ENCODE assay signal across 1 cellular context in genomic region chr4:178205826-178206225, GRCh38.
TF ChIP-seq lines count a peak whose summit lies in the region.

No MANE protein-coding gene starts in this region.

TF ChIP-seq in GM23338, 12 proteins besides CTCF, POLR2A, EP300 and RAD21 (continued from another document):
- no peak for TF ChIP-seq ETS1 (IDR thresholded peaks at IDR 0.05)
- no peak for TF ChIP-seq ZNF331 (CRISPR knock-in tag; IDR thresholded peaks at IDR 0.05; ENCODE audit: low read depth)
- no peak for TF ChIP-seq ZNF462 (CRISPR knock-in tag; IDR thresholded peaks at IDR 0.05)
